In genomic region chr3:122052968-122053367, GRCh38 we compare ENCODE assay signal across 19 cellular contexts. TPM values are rescaled to one million over a fixed set of nuclear protein-coding genes. Genes with fewer than 3 reads are reported as not detected.
DNase-seq lines count a peak whose midpoint lies in the region; ATAC-seq and TF ChIP-seq lines count a peak whose summit lies in the region.
"Had no signal": no experiment of that assay in that cellular context is flagged by ENCODE, and none has a peak within 500 bp of the region (broad histone marks: within the 10 kb centered on the region; RNA-seq: fewer than 3 reads in every experiment).

No MANE protein-coding gene starts in this region.

- H4K20me1 ChIP-seq in SU-DHL-6 (ENCODE audit: low read depth, low read length) = no peaks in the 10 kb centered on the region

- peak overlapping the region; percentile 69 for H3K4me2 ChIP-seq in SU-DHL-6 (ENCODE audit: low read depth, low read length, poor library complexity, severe bottlenecking)
- H3K4me2 ChIP-seq: smooth muscle cell had no signal

- no peak overlapping the region for H3K4me3 ChIP-seq in SU-DHL-6 (ENCODE audit: insufficient read depth, low read length, poor library complexity, severe bottlenecking)
- H3K4me3 ChIP-seq: smooth muscle cell had no signal

- DNase-seq in GM10266 (ENCODE audit: extremely low spot score) (peak; percentile 20), GM19240 (ENCODE audit: insufficient read length, low spot score) (no peak), endothelial cell (ENCODE audit: low spot score) (no peak)
- DNase-seq: aorta, EL, endodermal cell, NCI-H2081, NCI-H69 had no signal

- H3F3A ChIP-seq in SU-DHL-6 (ENCODE audit: insufficient read depth) = 0 out of 2 replicates have a peak, but pooled peaks cover 2% of the 10 kb centered on the region

- no peaks in the 10 kb centered on the region for H3K9me3 Mint-ChIP-seq in endothelial cell (ENCODE audit: unreplicated experiment)
- H3K9me3 Mint-ChIP-seq: stimulated activated effector memory CD8-positive, alpha-beta T cell treated with anti-CD3 and anti-CD28 coated beads, Interleukin-12 subunit alpha, Interleukin-12 subunit beta, amount 100 ng/mL, for 72 hours; type B pancreatic cell had no signal

- peaks cover 25% of the 10 kb centered on the region for H3K79me2 ChIP-seq in SU-DHL-6 (ENCODE audit: insufficient read depth, low read length)

- H3K9ac ChIP-seq in SU-DHL-6 (ENCODE audit: low read length) = no peak overlapping the region

- peak; percentile 52 for ATAC-seq in GM19351 (IDR thresholded peaks at IDR 0.05; ENCODE audit: unreplicated experiment)
- peak; percentile 49 for ATAC-seq in HG03135 (IDR thresholded peaks at IDR 0.05; ENCODE audit: unreplicated experiment)
- no peak for ATAC-seq in GM21526 (IDR thresholded peaks at IDR 0.05; ENCODE audit: low FRiP score, unreplicated experiment)
- no peak for ATAC-seq in GM18909 (IDR thresholded peaks at IDR 0.05; ENCODE audit: poor library complexity, unreplicated experiment)
- ATAC-seq: left lobe of liver; stimulated activated effector memory CD8-positive, alpha-beta T cell treated with anti-CD3 and anti-CD28 coated beads, Interleukin-12 subunit alpha, Interleukin-12 subunit beta, amount 100 ng/mL, for 72 hours had no signal

- no peak overlapping the region for H3K4me3 Mint-ChIP-seq in endothelial cell (ENCODE audit: unreplicated experiment)
- H3K4me3 Mint-ChIP-seq: endodermal cell; stimulated activated effector memory CD8-positive, alpha-beta T cell treated with anti-CD3 and anti-CD28 coated beads, Interleukin-12 subunit alpha, Interleukin-12 subunit beta, amount 100 ng/mL, for 72 hours; type B pancreatic cell had no signal

- H2AFZ ChIP-seq in SU-DHL-6 (ENCODE audit: low read depth, low read length, severe bottlenecking) = no peak overlapping the region

- H3K27ac Mint-ChIP-seq in endothelial cell (ENCODE audit: unreplicated experiment) = no peak overlapping the region
- H3K27ac Mint-ChIP-seq: endodermal cell; stimulated activated effector memory CD8-positive, alpha-beta T cell treated with anti-CD3 and anti-CD28 coated beads, Interleukin-12 subunit alpha, Interleukin-12 subunit beta, amount 100 ng/mL, for 72 hours; type B pancreatic cell had no signal

- H3K27ac ChIP-seq in SU-DHL-6 (ENCODE audit: low read depth, low read length) = no peak overlapping the region

- no peaks in the 10 kb centered on the region for H3K9me3 ChIP-seq in SU-DHL-6 (ENCODE audit: insufficient read depth, low read length)

- no peak for TF ChIP-seq CTCF in GM10266 (IDR thresholded peaks at IDR 0.05; ENCODE audit: control insufficient read depth, insufficient read depth, low read depth, missing control alignments)
- TF ChIP-seq CTCF in SU-DHL-6 (IDR thresholded peaks at IDR 0.05; ENCODE audit: insufficient read depth, low read length, poor library complexity, severe bottlenecking) = no peak
- TF ChIP-seq CTCF in endothelial cell (IDR thresholded peaks at IDR 0.05; ENCODE audit: unreplicated experiment) = no peak

- H3K36me3 ChIP-seq in SU-DHL-6 (ENCODE audit: low read length) = peaks cover 23% of the 10 kb centered on the region; the same call in 1 of the 2 replicates

- H3K27me3 ChIP-seq in SU-DHL-6 (ENCODE audit: low read length) = no peaks in the 10 kb centered on the region

- no peaks in the 10 kb centered on the region for H3K9me2 ChIP-seq in SU-DHL-6 (replicated peaks; ENCODE audit: insufficient read depth, low read length)

- no peaks in the 10 kb centered on the region for H3K36me3 Mint-ChIP-seq in endothelial cell (ENCODE audit: low read depth, unreplicated experiment)
- H3K36me3 Mint-ChIP-seq: stimulated activated effector memory CD8-positive, alpha-beta T cell treated with anti-CD3 and anti-CD28 coated beads, Interleukin-12 subunit alpha, Interleukin-12 subunit beta, amount 100 ng/mL, for 72 hours; type B pancreatic cell had no signal

- no peaks in the 10 kb centered on the region for H3K4me1 Mint-ChIP-seq in endothelial cell (ENCODE audit: unreplicated experiment)
- H3K4me1 Mint-ChIP-seq: stimulated activated effector memory CD8-positive, alpha-beta T cell treated with anti-CD3 and anti-CD28 coated beads, Interleukin-12 subunit alpha, Interleukin-12 subunit beta, amount 100 ng/mL, for 72 hours had no signal

- H3K27me3 Mint-ChIP-seq in endothelial cell (ENCODE audit: unreplicated experiment) = no peaks in the 10 kb centered on the region

RNA-seq across cellular contexts. Expression of gene CD86, which starts 2.2 kb away (rescaled TPM):
- total RNA-seq in endothelial cell (ENCODE audit: unreplicated experiment) = not detected
- total RNA-seq: endodermal cell, fibroblast of villous mesenchyme, smooth muscle cell had no signal

RNA-seq across cellular contexts. Expression of gene ILDR1, which starts 30.9 kb away (rescaled TPM):
- not detected for total RNA-seq in endothelial cell (ENCODE audit: unreplicated experiment)
- total RNA-seq: aorta, cerebellum, fibroblast of villous mesenchyme had no signal

Comparison
In these comparisons a context has a peak if more than half of its experiments do, and no peak if none do; other contexts are left out.
1. ATAC-seq: peak in GM19351 (single experiment) and HG03135 (single experiment); none in GM21526 (single experiment) and GM18909 (single experiment).